23 cellular contexts compared by ENCODE assay signal in the genomic region with DNA sequence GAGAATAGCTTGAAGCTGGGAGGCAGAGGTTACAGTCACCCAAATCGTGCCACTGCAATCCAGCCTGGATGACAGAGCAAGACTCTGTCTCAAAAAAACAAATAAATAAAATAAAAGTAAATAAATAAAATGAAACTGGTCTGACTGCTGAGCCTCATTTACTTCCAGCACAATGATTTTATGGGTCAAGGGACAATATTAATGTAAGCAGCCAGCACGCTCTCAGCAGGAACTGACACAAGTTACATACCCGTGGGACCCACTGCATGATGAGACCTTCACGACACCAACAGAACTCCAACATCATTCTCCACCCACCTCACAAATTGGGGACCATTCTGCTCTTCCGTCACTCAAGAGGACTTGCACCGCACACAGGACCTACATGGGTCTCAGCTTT.
"Had no signal": no experiment of that assay in that cellular context is flagged by ENCODE, and none has a peak within 500 bp of the region (broad histone marks: within the 10 kb centered on the region; RNA-seq: fewer than 3 reads in every experiment).

No MANE protein-coding gene starts in this region.

- H3K4me1 Mint-ChIP-seq: activated CD4-positive, alpha-beta memory T cell treated with anti-CD3 and anti-CD28 coated beads, Interleukin-2, amount 10 ng/mL, durations not matched to agents 7 days and 5 days; activated CD4-positive, alpha-beta T cell treated with anti-CD3 and anti-CD28 coated beads for 36 hours; activated naive CD8-positive, alpha-beta T cell treated with anti-CD3 and anti-CD28 coated beads, Interleukin-2, amount 10 ng/mL, durations not matched to agents 7 days and 5 days; activated T-helper 17 cell treated with anti-CD3 and anti-CD28 coated beads, Interleukin-2, amount 50 U/mL, for 72 hours; T-helper 17 cell had no signal

- H3K36me3 Mint-ChIP-seq: activated naive CD8-positive, alpha-beta T cell treated with anti-CD3 and anti-CD28 coated beads, Interleukin-2, amount 10 ng/mL, durations not matched to agents 7 days and 5 days had no signal

- H3K4me3 Mint-ChIP-seq: activated CD4-positive, alpha-beta memory T cell treated with anti-CD3 and anti-CD28 coated beads, Interleukin-2, amount 10 ng/mL, durations not matched to agents 7 days and 5 days; activated CD4-positive, alpha-beta T cell treated with anti-CD3 and anti-CD28 coated beads for 36 hours; activated naive CD8-positive, alpha-beta T cell treated with anti-CD3 and anti-CD28 coated beads, Interleukin-2, amount 10 ng/mL, durations not matched to agents 7 days and 5 days; activated T-helper 17 cell treated with anti-CD3 and anti-CD28 coated beads, Interleukin-2, amount 50 U/mL, for 72 hours; T-helper 17 cell had no signal

- H3K27me3 Mint-ChIP-seq: activated CD4-positive, alpha-beta memory T cell treated with anti-CD3 and anti-CD28 coated beads, Interleukin-2, amount 10 ng/mL, durations not matched to agents 7 days and 5 days; activated CD4-positive, alpha-beta T cell treated with anti-CD3 and anti-CD28 coated beads for 36 hours; activated naive CD8-positive, alpha-beta T cell treated with anti-CD3 and anti-CD28 coated beads, Interleukin-2, amount 10 ng/mL, durations not matched to agents 7 days and 5 days; activated T-helper 17 cell treated with anti-CD3 and anti-CD28 coated beads, Interleukin-2, amount 50 U/mL, for 72 hours; T-helper 17 cell had no signal

- H3K27ac Mint-ChIP-seq: activated CD4-positive, alpha-beta memory T cell treated with anti-CD3 and anti-CD28 coated beads, Interleukin-2, amount 10 ng/mL, durations not matched to agents 7 days and 5 days; activated CD4-positive, alpha-beta T cell treated with anti-CD3 and anti-CD28 coated beads for 36 hours; activated naive CD8-positive, alpha-beta T cell treated with anti-CD3 and anti-CD28 coated beads, Interleukin-2, amount 10 ng/mL, durations not matched to agents 7 days and 5 days; activated T-helper 17 cell treated with anti-CD3 and anti-CD28 coated beads, Interleukin-2, amount 50 U/mL, for 72 hours; T-helper 17 cell had no signal

- DNase-seq: activated CD4-positive, alpha-beta memory T cell treated with anti-CD3 and anti-CD28 coated beads, Interleukin-2, amount 10 ng/mL, durations not matched to agents 7 days and 5 days; activated CD4-positive, alpha-beta T cell treated with anti-CD3 and anti-CD28 coated beads for 36 hours; activated CD4-positive, alpha-beta T cell treated with anti-CD3 and anti-CD28 coated beads, Interleukin-2, amount 50 U/mL, for 1 hour; activated gamma-delta T cell treated with Interleukin-2 at 50 U/mL for 16 hours; activated naive CD4-positive, alpha-beta T cell treated with anti-CD3 and anti-CD28 coated beads, Interleukin-2, amount 50 U/mL, for 16 hours; activated naive CD8-positive, alpha-beta T cell treated with anti-CD3 and anti-CD28 coated beads, Interleukin-2, amount 10 ng/mL, durations not matched to agents 7 days and 5 days; activated T-cell treated with anti-CD3 and anti-CD28 coated beads for 4 hours; activated T-cell treated with anti-CD3 and anti-CD28 coated beads, Interleukin-2, amount 50 U/mL, for 48 hours; adrenal gland; aorta; caudate nucleus; Kasumi-1; NCI-H1048; NCI-H146; NCI-H187 treated with DMSO at 0.1 percent for 48 hours; NCI-H2081 treated with DMSO at 0.1 percent for 48 hours; NCI-H446; NCI-H524; SIG-M5; T-helper 17 cell; T-helper 9 cell had no signal

- ATAC-seq: activated CD4-positive, alpha-beta T cell treated with anti-CD3 and anti-CD28 coated beads for 36 hours; activated T-helper 17 cell treated with anti-CD3 and anti-CD28 coated beads, Interleukin-2, amount 50 U/mL, for 72 hours; T-helper 17 cell had no signal

- H3K4me3 ChIP-seq: adrenal gland, breast epithelium had no signal
